Comparison of ENCODE assay signal across 1 cellular context in genomic region chr14:65255583-65256443, GRCh38.
TF ChIP-seq lines count a peak whose summit lies in the region.

No MANE protein-coding gene starts in this region.

TF ChIP-seq in WTC11, 78 proteins besides CTCF, POLR2A, EP300 and RAD21 (continued from another document):
- TF ChIP-seq, protein P1, sequence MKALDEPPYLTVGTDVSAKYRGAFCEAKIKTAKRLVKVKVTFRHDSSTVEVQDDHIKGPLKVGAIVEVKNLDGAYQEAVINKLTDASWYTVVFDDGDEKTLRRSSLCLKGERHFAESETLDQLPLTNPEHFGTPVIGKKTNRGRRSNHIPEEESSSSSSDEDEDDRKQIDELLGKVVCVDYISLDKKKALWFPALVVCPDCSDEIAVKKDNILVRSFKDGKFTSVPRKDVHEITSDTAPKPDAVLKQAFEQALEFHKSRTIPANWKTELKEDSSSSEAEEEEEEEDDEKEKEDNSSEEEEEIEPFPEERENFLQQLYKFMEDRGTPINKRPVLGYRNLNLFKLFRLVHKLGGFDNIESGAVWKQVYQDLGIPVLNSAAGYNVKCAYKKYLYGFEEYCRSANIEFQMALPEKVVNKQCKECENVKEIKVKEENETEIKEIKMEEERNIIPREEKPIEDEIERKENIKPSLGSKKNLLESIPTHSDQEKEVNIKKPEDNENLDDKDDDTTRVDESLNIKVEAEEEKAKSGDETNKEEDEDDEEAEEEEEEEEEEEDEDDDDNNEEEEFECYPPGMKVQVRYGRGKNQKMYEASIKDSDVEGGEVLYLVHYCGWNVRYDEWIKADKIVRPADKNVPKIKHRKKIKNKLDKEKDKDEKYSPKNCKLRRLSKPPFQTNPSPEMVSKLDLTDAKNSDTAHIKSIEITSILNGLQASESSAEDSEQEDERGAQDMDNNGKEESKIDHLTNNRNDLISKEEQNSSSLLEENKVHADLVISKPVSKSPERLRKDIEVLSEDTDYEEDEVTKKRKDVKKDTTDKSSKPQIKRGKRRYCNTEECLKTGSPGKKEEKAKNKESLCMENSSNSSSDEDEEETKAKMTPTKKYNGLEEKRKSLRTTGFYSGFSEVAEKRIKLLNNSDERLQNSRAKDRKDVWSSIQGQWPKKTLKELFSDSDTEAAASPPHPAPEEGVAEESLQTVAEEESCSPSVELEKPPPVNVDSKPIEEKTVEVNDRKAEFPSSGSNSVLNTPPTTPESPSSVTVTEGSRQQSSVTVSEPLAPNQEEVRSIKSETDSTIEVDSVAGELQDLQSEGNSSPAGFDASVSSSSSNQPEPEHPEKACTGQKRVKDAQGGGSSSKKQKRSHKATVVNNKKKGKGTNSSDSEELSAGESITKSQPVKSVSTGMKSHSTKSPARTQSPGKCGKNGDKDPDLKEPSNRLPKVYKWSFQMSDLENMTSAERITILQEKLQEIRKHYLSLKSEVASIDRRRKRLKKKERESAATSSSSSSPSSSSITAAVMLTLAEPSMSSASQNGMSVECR (CRISPR knock-in tag; IDR thresholded peaks at IDR 0.05; ENCODE audit: borderline replicate concordance): no peak
- TF ChIP-seq ATF1 (CRISPR knock-in tag; IDR thresholded peaks at IDR 0.05): no peak
- TF ChIP-seq, protein P2, sequence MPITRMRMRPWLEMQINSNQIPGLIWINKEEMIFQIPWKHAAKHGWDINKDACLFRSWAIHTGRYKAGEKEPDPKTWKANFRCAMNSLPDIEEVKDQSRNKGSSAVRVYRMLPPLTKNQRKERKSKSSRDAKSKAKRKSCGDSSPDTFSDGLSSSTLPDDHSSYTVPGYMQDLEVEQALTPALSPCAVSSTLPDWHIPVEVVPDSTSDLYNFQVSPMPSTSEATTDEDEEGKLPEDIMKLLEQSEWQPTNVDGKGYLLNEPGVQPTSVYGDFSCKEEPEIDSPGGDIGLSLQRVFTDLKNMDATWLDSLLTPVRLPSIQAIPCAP (CRISPR knock-in tag; IDR thresholded peaks at IDR 0.05): no peak
- no peak for TF ChIP-seq ZNF317 (CRISPR knock-in tag; IDR thresholded peaks at IDR 0.05; ENCODE audit: borderline replicate concordance, low read depth)
- no peak for TF ChIP-seq JUN (CRISPR knock-in tag; IDR thresholded peaks at IDR 0.05)
